1 cellular context compared by ENCODE assay signal in the genomic region with DNA sequence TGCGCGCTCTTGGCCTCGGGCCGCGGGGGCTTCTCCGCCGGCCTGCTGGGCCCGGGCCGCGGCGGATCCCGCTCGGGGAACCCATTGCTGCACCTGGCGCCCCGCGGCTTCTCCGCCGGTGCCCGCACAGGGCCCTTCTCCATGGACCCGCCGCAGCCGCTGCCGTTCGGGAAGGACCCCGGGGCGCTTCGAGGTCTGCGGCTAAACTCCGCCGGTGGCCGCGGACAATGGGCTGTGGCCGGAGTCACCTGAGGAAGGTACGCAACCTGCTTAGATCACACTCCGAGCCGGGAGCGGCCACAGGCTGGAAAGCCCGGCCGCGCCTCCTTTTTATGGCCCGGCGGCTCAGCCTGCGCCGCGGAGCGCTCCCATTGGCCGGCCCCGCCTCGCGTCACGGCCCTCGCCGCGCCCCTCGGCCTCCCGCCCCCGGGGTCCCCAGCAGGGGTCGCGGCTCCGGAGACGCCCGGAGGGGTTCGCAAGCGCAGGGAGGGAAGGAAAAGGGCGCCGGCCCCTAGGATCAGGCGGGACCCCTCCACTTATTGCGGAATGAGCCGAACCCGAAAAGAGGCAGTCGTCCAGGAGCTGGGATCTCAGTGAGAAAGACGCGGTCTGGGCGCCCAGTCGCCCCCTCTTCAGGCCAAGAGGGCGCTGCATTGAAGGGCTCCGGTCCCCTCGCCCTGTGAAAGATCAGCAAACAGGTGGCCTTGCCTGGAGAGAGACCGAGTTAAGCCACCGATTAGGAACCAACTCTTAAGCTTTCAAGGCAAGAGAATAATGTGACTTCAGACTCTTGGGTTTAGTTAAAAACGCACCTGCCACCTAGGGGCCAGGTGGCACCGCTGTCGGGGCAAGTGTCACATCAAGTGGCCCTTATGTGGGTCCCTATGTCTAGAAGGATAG.
A peak's percentile ranks its signal among the peaks of the same experiment; 100 is the strongest.
TF ChIP-seq lines count a peak whose summit lies in the region.

A gene with protein sequence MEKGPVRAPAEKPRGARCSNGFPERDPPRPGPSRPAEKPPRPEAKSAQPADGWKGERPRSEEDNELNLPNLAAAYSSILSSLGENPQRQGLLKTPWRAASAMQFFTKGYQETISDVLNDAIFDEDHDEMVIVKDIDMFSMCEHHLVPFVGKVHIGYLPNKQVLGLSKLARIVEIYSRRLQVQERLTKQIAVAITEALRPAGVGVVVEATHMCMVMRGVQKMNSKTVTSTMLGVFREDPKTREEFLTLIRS (minus strand): TSS at position 306 of the 900 bp plus-strand sequence. CDS start 163 bp downstream, at position 143.

TF ChIP-seq in K562, 482 proteins besides CTCF, POLR2A, EP300 and RAD21 (continued from another document and continues in another):
- TF ChIP-seq ZMIZ1 (IDR thresholded peaks at IDR 0.05; ENCODE audit: low read depth in 2 of 2, low read length in 2 of 2) (no peak), TRIM24 (IDR thresholded peaks at IDR 0.05) (no peak), HMBOX1 (IDR thresholded peaks at IDR 0.05) (no peak), KLF13 (tag; IDR thresholded peaks at IDR 0.05; ENCODE audit: borderline replicate concordance, low read depth) (no peak), BDP1 (IDR thresholded peaks at IDR 0.05; ENCODE audit: insufficient read depth, insufficient read length) (no peak), NR2C1 (IDR thresholded peaks at IDR 0.05) (peak; percentile 71; the same call in 1 of the 2 replicates), NR2C1 (tag; IDR thresholded peaks at IDR 0.05) (0 out of 2 replicates have a peak, but pooled peaks have one; percentile 56), CAMTA2 (CRISPR knock-in tag; conservative IDR thresholded peaks at IDR 0.05) (no peak), WHSC1 (IDR thresholded peaks at IDR 0.05; ENCODE audit: low read length) (no peak), NONO (IDR thresholded peaks at IDR 0.05; ENCODE audit: low read depth in 2 of 2, low read length in 1 of 2) (peak in 1 of 2 experiments; percentile 78; a peak in 2 of 4 replicates), RFX1 (IDR thresholded peaks at IDR 0.05) (no peak), HNRNPUL1 (IDR thresholded peaks at IDR 0.05; ENCODE audit: low read length) (no peak), BCOR (IDR thresholded peaks at IDR 0.05) (no peak), THAP7 (CRISPR knock-in tag; IDR thresholded peaks at IDR 0.05) (no peak), MTA3 (IDR thresholded peaks at IDR 0.05; ENCODE audit: borderline replicate concordance) (peak; percentile 95), HMG20B (CRISPR knock-in tag; IDR thresholded peaks at IDR 0.05) (no peak), TGIF2 (CRISPR knock-in tag; IDR thresholded peaks at IDR 0.05) (no peak), SIX5 (IDR thresholded peaks at IDR 0.05; ENCODE audit: borderline replicate concordance in 1 of 2, insufficient read depth in 1 of 2, low read depth in 1 of 2, low read length in 2 of 2) (no peak), CBX2 (IDR thresholded peaks at IDR 0.05; ENCODE audit: insufficient read depth, low read length, poor library complexity, severe bottlenecking) (no peak), TCFL5 (CRISPR knock-in tag; conservative IDR thresholded peaks at IDR 0.05) (no peak), ZNF124 (CRISPR knock-in tag; IDR thresholded peaks at IDR 0.05) (no peak), MNT (conservative IDR thresholded peaks at IDR 0.05) (no peak), XRCC5 (IDR thresholded peaks at IDR 0.05; ENCODE audit: low read depth, low read length) (peak; percentile 38; the same call in 1 of the 2 replicates), NR2C2 (CRISPR knock-in tag; IDR thresholded peaks at IDR 0.05) (0 out of 2 replicates have a peak, but pooled peaks have one; percentile 36), NR2C2 (tag; IDR thresholded peaks at IDR 0.05) (peak; percentile 91), PHTF2 (CRISPR knock-in tag; IDR thresholded peaks at IDR 0.05) (no peak), FOXP4 (CRISPR knock-in tag; IDR thresholded peaks at IDR 0.05; ENCODE audit: borderline replicate concordance) (no peak), FOXA3 (CRISPR knock-in tag; conservative IDR thresholded peaks at IDR 0.05 in 1 of 2, IDR thresholded peaks at IDR 0.05 in 1 of 2) (no peak), ZNF146 (CRISPR knock-in tag; IDR thresholded peaks at IDR 0.05; ENCODE audit: unreplicated experiment) (no peak)
- TF ChIP-seq, protein P1, sequence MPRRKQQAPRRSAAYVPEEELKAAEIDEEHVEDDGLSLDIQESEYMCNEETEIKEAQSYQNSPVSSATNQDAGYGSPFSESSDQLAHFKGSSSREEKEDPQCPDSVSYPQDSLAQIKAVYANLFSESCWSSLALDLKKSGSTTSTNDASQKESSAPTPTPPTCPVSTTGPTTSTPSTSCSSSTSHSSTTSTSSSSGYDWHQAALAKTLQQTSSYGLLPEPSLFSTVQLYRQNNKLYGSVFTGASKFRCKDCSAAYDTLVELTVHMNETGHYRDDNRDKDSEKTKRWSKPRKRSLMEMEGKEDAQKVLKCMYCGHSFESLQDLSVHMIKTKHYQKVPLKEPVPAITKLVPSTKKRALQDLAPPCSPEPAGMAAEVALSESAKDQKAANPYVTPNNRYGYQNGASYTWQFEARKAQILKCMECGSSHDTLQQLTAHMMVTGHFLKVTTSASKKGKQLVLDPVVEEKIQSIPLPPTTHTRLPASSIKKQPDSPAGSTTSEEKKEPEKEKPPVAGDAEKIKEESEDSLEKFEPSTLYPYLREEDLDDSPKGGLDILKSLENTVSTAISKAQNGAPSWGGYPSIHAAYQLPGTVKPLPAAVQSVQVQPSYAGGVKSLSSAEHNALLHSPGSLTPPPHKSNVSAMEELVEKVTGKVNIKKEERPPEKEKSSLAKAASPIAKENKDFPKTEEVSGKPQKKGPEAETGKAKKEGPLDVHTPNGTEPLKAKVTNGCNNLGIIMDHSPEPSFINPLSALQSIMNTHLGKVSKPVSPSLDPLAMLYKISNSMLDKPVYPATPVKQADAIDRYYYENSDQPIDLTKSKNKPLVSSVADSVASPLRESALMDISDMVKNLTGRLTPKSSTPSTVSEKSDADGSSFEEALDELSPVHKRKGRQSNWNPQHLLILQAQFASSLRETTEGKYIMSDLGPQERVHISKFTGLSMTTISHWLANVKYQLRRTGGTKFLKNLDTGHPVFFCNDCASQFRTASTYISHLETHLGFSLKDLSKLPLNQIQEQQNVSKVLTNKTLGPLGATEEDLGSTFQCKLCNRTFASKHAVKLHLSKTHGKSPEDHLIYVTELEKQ (CRISPR knock-in tag; IDR thresholded peaks at IDR 0.05) = no peak
- TF ChIP-seq, protein P2, sequence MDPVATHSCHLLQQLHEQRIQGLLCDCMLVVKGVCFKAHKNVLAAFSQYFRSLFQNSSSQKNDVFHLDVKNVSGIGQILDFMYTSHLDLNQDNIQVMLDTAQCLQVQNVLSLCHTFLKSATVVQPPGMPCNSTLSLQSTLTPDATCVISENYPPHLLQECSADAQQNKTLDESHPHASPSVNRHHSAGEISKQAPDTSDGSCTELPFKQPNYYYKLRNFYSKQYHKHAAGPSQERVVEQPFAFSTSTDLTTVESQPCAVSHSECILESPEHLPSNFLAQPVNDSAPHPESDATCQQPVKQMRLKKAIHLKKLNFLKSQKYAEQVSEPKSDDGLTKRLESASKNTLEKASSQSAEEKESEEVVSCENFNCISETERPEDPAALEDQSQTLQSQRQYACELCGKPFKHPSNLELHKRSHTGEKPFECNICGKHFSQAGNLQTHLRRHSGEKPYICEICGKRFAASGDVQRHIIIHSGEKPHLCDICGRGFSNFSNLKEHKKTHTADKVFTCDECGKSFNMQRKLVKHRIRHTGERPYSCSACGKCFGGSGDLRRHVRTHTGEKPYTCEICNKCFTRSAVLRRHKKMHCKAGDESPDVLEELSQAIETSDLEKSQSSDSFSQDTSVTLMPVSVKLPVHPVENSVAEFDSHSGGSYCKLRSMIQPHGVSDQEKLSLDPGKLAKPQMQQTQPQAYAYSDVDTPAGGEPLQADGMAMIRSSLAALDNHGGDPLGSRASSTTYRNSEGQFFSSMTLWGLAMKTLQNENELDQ (CRISPR knock-in tag; IDR thresholded peaks at IDR 0.05; ENCODE audit: borderline replicate concordance) = no peak
- TF ChIP-seq, protein P3, sequence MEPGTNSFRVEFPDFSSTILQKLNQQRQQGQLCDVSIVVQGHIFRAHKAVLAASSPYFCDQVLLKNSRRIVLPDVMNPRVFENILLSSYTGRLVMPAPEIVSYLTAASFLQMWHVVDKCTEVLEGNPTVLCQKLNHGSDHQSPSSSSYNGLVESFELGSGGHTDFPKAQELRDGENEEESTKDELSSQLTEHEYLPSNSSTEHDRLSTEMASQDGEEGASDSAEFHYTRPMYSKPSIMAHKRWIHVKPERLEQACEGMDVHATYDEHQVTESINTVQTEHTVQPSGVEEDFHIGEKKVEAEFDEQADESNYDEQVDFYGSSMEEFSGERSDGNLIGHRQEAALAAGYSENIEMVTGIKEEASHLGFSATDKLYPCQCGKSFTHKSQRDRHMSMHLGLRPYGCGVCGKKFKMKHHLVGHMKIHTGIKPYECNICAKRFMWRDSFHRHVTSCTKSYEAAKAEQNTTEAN (CRISPR knock-in tag; IDR thresholded peaks at IDR 0.05) = no peak
- TF ChIP-seq, protein P4, sequence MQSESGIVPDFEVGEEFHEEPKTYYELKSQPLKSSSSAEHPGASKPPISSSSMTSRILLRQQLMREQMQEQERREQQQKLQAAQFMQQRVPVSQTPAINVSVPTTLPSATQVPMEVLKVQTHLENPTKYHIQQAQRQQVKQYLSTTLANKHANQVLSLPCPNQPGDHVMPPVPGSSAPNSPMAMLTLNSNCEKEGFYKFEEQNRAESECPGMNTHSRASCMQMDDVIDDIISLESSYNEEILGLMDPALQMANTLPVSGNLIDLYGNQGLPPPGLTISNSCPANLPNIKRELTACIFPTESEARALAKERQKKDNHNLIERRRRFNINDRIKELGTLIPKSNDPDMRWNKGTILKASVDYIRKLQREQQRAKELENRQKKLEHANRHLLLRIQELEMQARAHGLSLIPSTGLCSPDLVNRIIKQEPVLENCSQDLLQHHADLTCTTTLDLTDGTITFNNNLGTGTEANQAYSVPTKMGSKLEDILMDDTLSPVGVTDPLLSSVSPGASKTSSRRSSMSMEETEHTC (IDR thresholded peaks at IDR 0.05) = no peak
- TF ChIP-seq, protein P5, sequence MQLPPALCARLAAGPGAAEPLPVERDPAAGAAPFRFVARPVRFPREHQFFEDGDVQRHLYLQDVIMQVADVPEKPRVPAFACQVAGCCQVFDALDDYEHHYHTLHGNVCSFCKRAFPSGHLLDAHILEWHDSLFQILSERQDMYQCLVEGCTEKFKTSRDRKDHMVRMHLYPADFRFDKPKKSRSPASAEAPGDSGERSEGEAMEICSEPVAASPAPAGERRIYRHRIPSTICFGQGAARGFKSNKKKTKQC (CRISPR knock-in tag; IDR thresholded peaks at IDR 0.05) = no peak
